Comparison of ENCODE assay signal across 1 cellular context in the genomic region with DNA sequence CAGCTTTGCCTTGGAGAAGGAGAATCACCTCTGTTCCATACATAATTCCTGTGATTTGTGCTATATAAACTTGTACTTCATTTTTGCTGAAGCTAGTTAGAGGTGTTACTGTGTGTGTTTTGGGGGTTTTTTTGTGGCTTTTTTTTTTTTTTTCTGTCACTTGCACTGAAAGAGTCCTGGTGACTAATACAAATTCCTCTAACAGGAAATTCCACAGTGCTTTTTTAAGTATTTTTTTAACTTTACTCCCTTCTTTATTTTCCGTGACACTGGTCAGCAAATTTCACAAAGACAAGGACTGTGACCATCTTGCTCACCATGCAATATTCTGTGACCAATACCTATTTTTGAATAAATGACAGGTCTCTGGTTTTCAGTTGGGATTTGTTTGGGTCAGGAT.
TF ChIP-seq lines count a peak whose summit lies in the region.

No MANE protein-coding gene starts in this region.

TF ChIP-seq in endothelial cell of umbilical vein, 7 proteins besides CTCF, POLR2A, EP300 and RAD21:
- TF ChIP-seq JUN (IDR thresholded peaks at IDR 0.05; ENCODE audit: borderline replicate concordance, insufficient read depth, insufficient read length, low read depth) (peak; percentile 27), MYC (IDR thresholded peaks at IDR 0.05; ENCODE audit: low read depth, low read length) (no peak), GATA2 (IDR thresholded peaks at IDR 0.05; ENCODE audit: insufficient read depth, insufficient read length, low read depth, low read length) (no peak), POLR2AphosphoS5 (IDR thresholded peaks at IDR 0.05; ENCODE audit: insufficient read depth, low read depth, low read length) (no peak), EZH2 (IDR thresholded peaks at IDR 0.05; ENCODE audit: borderline replicate concordance, low read depth, low read length, severe bottlenecking) (no peak), FOS (IDR thresholded peaks at IDR 0.05; ENCODE audit: borderline replicate concordance, insufficient read depth, low read length) (peak; percentile 48)
- TF ChIP-seq, protein P1, sequence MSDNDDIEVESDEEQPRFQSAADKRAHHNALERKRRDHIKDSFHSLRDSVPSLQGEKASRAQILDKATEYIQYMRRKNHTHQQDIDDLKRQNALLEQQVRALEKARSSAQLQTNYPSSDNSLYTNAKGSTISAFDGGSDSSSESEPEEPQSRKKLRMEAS (IDR thresholded peaks at IDR 0.05; ENCODE audit: insufficient read depth, insufficient read length), result no peak
